Comparison of ENCODE assay signal across 19 cellular contexts in the genomic region with DNA sequence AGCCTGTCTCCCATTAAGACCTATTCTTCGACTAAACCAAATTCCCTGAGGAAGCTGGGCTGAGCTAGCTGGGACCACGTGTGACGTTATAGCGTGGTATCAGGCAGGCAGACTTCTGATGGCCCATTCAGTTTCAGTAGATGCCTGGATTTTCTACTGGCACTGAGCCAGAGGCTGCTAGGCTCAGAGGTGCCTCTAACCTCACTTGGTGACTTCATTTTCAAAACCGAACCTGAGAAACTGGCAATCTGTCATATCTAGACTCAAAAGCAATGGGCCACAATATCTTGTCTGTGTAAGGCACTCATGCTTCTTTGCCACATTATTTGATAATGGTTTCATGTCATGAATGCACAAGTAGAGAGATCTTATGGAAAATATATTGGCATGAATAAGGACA.
A peak's percentile ranks its signal among the peaks of the same experiment; 100 is the strongest.
DNase-seq lines count a peak whose midpoint lies in the region; ATAC-seq lines count a peak whose summit lies in the region.
"Had no signal": no experiment of that assay in that cellular context is flagged by ENCODE, and none has a peak within 500 bp of the region (broad histone marks: within the 10 kb centered on the region; RNA-seq: fewer than 3 reads in every experiment).

No MANE protein-coding gene starts in this region.

- no peak overlapping the region for H3K4me3 ChIP-seq in naive thymus-derived CD4-positive, alpha-beta T cell (ENCODE audit: low read length)
- H3K4me3 ChIP-seq: SJSA1 had no signal

- no peak overlapping the region for H3K4me3 Mint-ChIP-seq in naive thymus-derived CD4-positive, alpha-beta T cell
- H3K4me3 Mint-ChIP-seq: T-helper 1 cell treated with Interleukin-12 subunit alpha and Interleukin-12 subunit beta and Interleukin-4 antibody, amounts not matched to agents 30 μg/mL and 1 μg/mL, for 36 hours had no signal

- CTCF ChIA-PET in naive thymus-derived CD4-positive, alpha-beta T cell (lab: Charles Lee): no interaction called here

- no peak overlapping the region for H3K27ac Mint-ChIP-seq in naive thymus-derived CD4-positive, alpha-beta T cell
- H3K27ac Mint-ChIP-seq: T-helper 1 cell treated with Interleukin-12 subunit alpha and Interleukin-12 subunit beta and Interleukin-4 antibody, amounts not matched to agents 30 μg/mL and 1 μg/mL, for 36 hours had no signal

- H3K36me3 Mint-ChIP-seq in naive thymus-derived CD4-positive, alpha-beta T cell: no peaks in the 10 kb centered on the region

- POLR2A ChIA-PET in naive thymus-derived CD4-positive, alpha-beta T cell (lab: Charles Lee): no interaction called here

- no peak for ATAC-seq in naive thymus-derived CD4-positive, alpha-beta T cell
- no peak for ATAC-seq in Right ventricle myocardium inferior
- ATAC-seq: PC-3 had no signal

- intact Hi-C loops in naive thymus-derived CD4-positive, alpha-beta T cell (cut with micrococcal nuclease): no loop called here
- intact Hi-C loops in Right ventricle myocardium inferior (cut with DNase I): no loop called here

- peaks cover 0 to 10% (median 0%) of the 10 kb centered on the region in 5 donors for H3K27me3 Mint-ChIP-seq in naive thymus-derived CD4-positive, alpha-beta T cell

- DNase-seq in DMS53 (lab: John Stamatoyannopoulos, UW) (peak; percentile 1), DMS53 treated with DMSO at 0.1 percent for 48 hours (lab: John Stamatoyannopoulos, UW; ENCODE audit: unreplicated experiment) (no peak), D341Med (ENCODE audit: low spot score) (peak; percentile 31), NCI-H2029 (lab: John Stamatoyannopoulos, UW) (peak; percentile 7), RPMI8226 (peak; percentile 69), GM19238 (ENCODE audit: insufficient read length, low spot score) (no peak), Right ventricle myocardium inferior (ENCODE audit: missing footprints) (no peak)
- no peak for DNase-seq in naive thymus-derived CD4-positive, alpha-beta T cell
- DNase-seq: AML-193, COR-L47, GF-D8, NCI-H1048, NCI-H146, NCI-H2081 treated with DMSO at 0.1 percent for 48 hours, NCI-H774, PC-3 had no signal

- H3K4me1 ChIP-seq in naive thymus-derived CD4-positive, alpha-beta T cell (ENCODE audit: control insufficient read depth in 2 of 2, insufficient read depth in 2 of 2, low read length in 2 of 2): no peaks in the 10 kb centered on the region
- H3K4me1 ChIP-seq: SJSA1 had no signal

- H3K9me3 ChIP-seq in naive thymus-derived CD4-positive, alpha-beta T cell (ENCODE audit: control insufficient read depth in 2 of 3, low read length in 3 of 3): no peaks in the 10 kb centered on the region
- H3K9me3 ChIP-seq: SJSA1 had no signal

- H3K36me3 ChIP-seq in naive thymus-derived CD4-positive, alpha-beta T cell (ENCODE audit: control insufficient read depth in 2 of 3, insufficient read depth in 3 of 3, low read length in 3 of 3): no peaks in the 10 kb centered on the region
- H3K36me3 ChIP-seq: SJSA1 had no signal

- no peak overlapping the region for H3K27ac ChIP-seq in naive thymus-derived CD4-positive, alpha-beta T cell (ENCODE audit: low read depth, low read length)
- H3K27ac ChIP-seq: 22Rv1, SJSA1 had no signal

- H3K4me1 Mint-ChIP-seq in naive thymus-derived CD4-positive, alpha-beta T cell: peaks cover 0 to 2% (median 0%) of the 10 kb centered on the region in 7 donors

- H3K9me3 Mint-ChIP-seq in naive thymus-derived CD4-positive, alpha-beta T cell: peaks cover 0 to 8% (median 3%) of the 10 kb centered on the region in 11 donors

- no peaks in the 10 kb centered on the region for H3K27me3 ChIP-seq in naive thymus-derived CD4-positive, alpha-beta T cell (ENCODE audit: control insufficient read depth in 2 of 2, insufficient read depth in 2 of 2, low read length in 2 of 2)
- H3K27me3 ChIP-seq: SJSA1 had no signal

Comparison
In these comparisons a context has a peak if more than half of its experiments do, and no peak if none do; other contexts are left out.
1. DNase-seq: peak in DMS53 (single experiment), D341Med (single experiment), NCI-H2029 (single experiment) and RPMI8226 (single experiment); none in DMS53 treated with DMSO at 0.1 percent for 48 hours (single experiment), naive thymus-derived CD4-positive, alpha-beta T cell (0 of 9), GM19238 (single experiment) and Right ventricle myocardium inferior (single experiment).